1 cellular context compared by ENCODE assay signal in genomic region chr4:6331018-6331417, GRCh38.
TF ChIP-seq lines count a peak whose summit lies in the region.

No MANE protein-coding gene starts in this region.

TF ChIP-seq in HCT116, 20 proteins besides CTCF, POLR2A, EP300 and RAD21 (continued from another document):
- no peak for TF ChIP-seq REST (IDR thresholded peaks at IDR 0.05; ENCODE audit: low read depth)
- no peak for TF ChIP-seq ZFX (IDR thresholded peaks at IDR 0.05)
- TF ChIP-seq CEBPB (IDR thresholded peaks at IDR 0.05; ENCODE audit: low read depth) = no peak
- no peak for TF ChIP-seq ZNF274 (IDR thresholded peaks at IDR 0.05; ENCODE audit: low read depth, low read length)
- TF ChIP-seq SRF (IDR thresholded peaks at IDR 0.05; ENCODE audit: low read depth) = no peak
- TF ChIP-seq EZH2phosphoT487 (IDR thresholded peaks at IDR 0.05; ENCODE audit: borderline replicate concordance) = no peak
- TF ChIP-seq SIN3A (IDR thresholded peaks at IDR 0.05; ENCODE audit: low read depth) = no peak
- TF ChIP-seq FOSL1 (IDR thresholded peaks at IDR 0.05; ENCODE audit: low read depth) = no peak
- TF ChIP-seq JUND (IDR thresholded peaks at IDR 0.05) = no peak
- TF ChIP-seq EGR1 (IDR thresholded peaks at IDR 0.05; ENCODE audit: low read depth) = no peak
- TF ChIP-seq CBX3 (IDR thresholded peaks at IDR 0.05; ENCODE audit: low read depth) = no peak
- no peak for TF ChIP-seq ATF3 (IDR thresholded peaks at IDR 0.05)
- no peak for TF ChIP-seq SP1 (IDR thresholded peaks at IDR 0.05; ENCODE audit: low read depth)
- no peak for TF ChIP-seq ELF1 (IDR thresholded peaks at IDR 0.05; ENCODE audit: borderline replicate concordance, low read depth)
- TF ChIP-seq MAX (IDR thresholded peaks at IDR 0.05) = no peak
